20 cellular contexts compared by ENCODE assay signal in genomic region chr1:31654171-31654776, GRCh38. TPM values are rescaled to one million over a fixed set of nuclear protein-coding genes. Genes with fewer than 3 reads are reported as not detected.
DNase-seq lines count a peak whose midpoint lies in the region; ATAC-seq and TF ChIP-seq lines count a peak whose summit lies in the region.
"Had no signal": no experiment of that assay in that cellular context is flagged by ENCODE, and none has a peak within 500 bp of the region (broad histone marks: within the 10 kb centered on the region; RNA-seq: fewer than 3 reads in every experiment).

No MANE protein-coding gene starts in this region.

- DNase-seq in NCI-H2227 (lab: John Stamatoyannopoulos, UW; ENCODE audit: unreplicated experiment), result peak; percentile 79
- no peak for DNase-seq in RWPE1 (ENCODE audit: low spot score)
- DNase-seq in thyroid gland, result peak; percentile 69 to 78
- no peak for DNase-seq in CD14-positive monocyte (ENCODE audit: low spot score)
- DNase-seq in GM13976 (ENCODE audit: low spot score), result no peak
- DNase-seq: BE2C; CD8-positive, alpha-beta T cell; COR-L47; DMS153; DND-41; GDM1; GM23248; H7; IMR-90 had no signal

- in situ Hi-C loops in GM13976 (cut with MboI; ENCODE audit: low sequenced_read_pairs, unreplicated experiment), result loop anchor here (25.0 kb wide), 1 partner anchor 308 kb away; no protein-coding TSS in a partner anchor

- no peak for ATAC-seq in HG02642 (IDR thresholded peaks at IDR 0.05; ENCODE audit: poor library complexity, unreplicated experiment)
- ATAC-seq: A549; CD8-positive, alpha-beta T cell had no signal

- H3K27me3 ChIP-seq in neural cell (ENCODE audit: insufficient read depth, low read depth, low read length) (no peaks in the 10 kb centered on the region), thyroid gland (no peaks in the 10 kb centered on the region)
- H3K27me3 ChIP-seq: BE2C had no signal

- H3K27ac Mint-ChIP-seq in CD14-positive monocyte, result peak overlapping the region in 1 of 7 donors; percentile 14
- H3K27ac Mint-ChIP-seq: CD8-positive, alpha-beta T cell had no signal

- H3K4me1 Mint-ChIP-seq in CD14-positive monocyte, result peaks cover 21% of the 10 kb centered on the region

- no peaks in the 10 kb centered on the region for H3K79me2 ChIP-seq in neural cell (replicated peaks; ENCODE audit: insufficient read depth, low read length)

- H3K27me3 Mint-ChIP-seq in CD14-positive monocyte (ENCODE audit: low read depth in 3 of 3), result peaks cover 1 to 8% (median 5%) of the 10 kb centered on the region in 3 donors

- TF ChIP-seq EP300 in neural cell (conservative IDR thresholded peaks at IDR 0.05; ENCODE audit: poor library complexity, severe bottlenecking), result peak; percentile 83

- H4K20me1 ChIP-seq in neural cell (ENCODE audit: insufficient read depth), result no peaks in the 10 kb centered on the region

- TF ChIP-seq POLR2A in thyroid gland (IDR thresholded peaks at IDR 0.05), result peak in 1 of 2 donors; percentile 49

- peak overlapping the region; percentile 57 for H3K4me3 ChIP-seq in neural cell (ENCODE audit: low read length)
- no peak overlapping the region for H3K4me3 ChIP-seq in thyroid gland (replicated peaks in 1 of 3)
- H3K4me3 ChIP-seq: A549, GM23248 had no signal

- no peak for TF ChIP-seq RAD21 in neural cell (conservative IDR thresholded peaks at IDR 0.05)

- POLR2A ChIA-PET in RWPE1 (lab: Yijun Ruan, JAX; ENCODE audit: low non-redundant PET), result no interaction called here

- H3K9me3 ChIP-seq in neural cell (ENCODE audit: low read length), result no peaks in the 10 kb centered on the region
- no peaks in the 10 kb centered on the region for H3K9me3 ChIP-seq in thyroid gland
- H3K9me3 ChIP-seq: A549, BE2C had no signal

- H3K36me3 Mint-ChIP-seq in CD14-positive monocyte, result no peaks in the 10 kb centered on the region
- H3K36me3 Mint-ChIP-seq: CD8-positive, alpha-beta T cell had no signal

- 59 to 64% methylated on average over 12 of the region's 12 CpGs for WGBS in thyroid gland, 2 donors

- H3K27ac ChIP-seq in RWPE1 (peak overlapping the region; percentile 26; the same call in 1 of the 2 replicates), neural cell (ENCODE audit: low read length) (peak overlapping the region; percentile 94), thyroid gland (peak overlapping the region; percentile 76 to 98 (median 91))
- H3K27ac ChIP-seq: A549, C4-2B, GM23248 had no signal

- peaks cover 3% of the 10 kb centered on the region for H3F3A ChIP-seq in neural cell (ENCODE audit: insufficient read depth, low read length, poor library complexity, severe bottlenecking)

- H3K9ac ChIP-seq in neural cell (ENCODE audit: low read length), result peak overlapping the region; percentile 68
- H3K9ac ChIP-seq: GM23248 had no signal

- H2AFZ ChIP-seq in neural cell (ENCODE audit: low read depth, low read length), result no peak overlapping the region
- H2AFZ ChIP-seq: GM23248 had no signal

- no peaks in the 10 kb centered on the region for H3K9me2 ChIP-seq in neural cell (ENCODE audit: insufficient read depth, low read length)

- intact Hi-C loops in thyroid gland (cut with DNase I) (no loop called here), CD14-positive monocyte (cut with micrococcal nuclease) (no loop called here)

- no peak overlapping the region for H3K4me3 Mint-ChIP-seq in CD14-positive monocyte
- H3K4me3 Mint-ChIP-seq: CD8-positive, alpha-beta T cell had no signal

- H3K36me3 ChIP-seq in neural cell (ENCODE audit: insufficient read depth, low read length) (no peaks in the 10 kb centered on the region), thyroid gland (no peaks in the 10 kb centered on the region)
- H3K36me3 ChIP-seq: BE2C had no signal

- H3K4me2 ChIP-seq in neural cell (ENCODE audit: low read length), result peak overlapping the region; percentile 56
- H3K4me2 ChIP-seq: A549 had no signal

- TF ChIP-seq CTCF in RWPE1 (conservative IDR thresholded peaks at IDR 0.05; ENCODE audit: low read depth) (no peak), neural cell (IDR thresholded peaks at IDR 0.05; ENCODE audit: poor library complexity, severe bottlenecking) (no peak), thyroid gland (IDR thresholded peaks at IDR 0.05) (no peak), CD14-positive monocyte (IDR thresholded peaks at IDR 0.05) (no peak), GM13976 (IDR thresholded peaks at IDR 0.05; ENCODE audit: borderline replicate concordance, control extremely low read depth, extremely low read depth, insufficient read depth, missing control alignments) (no peak)

- CTCF ChIA-PET in RWPE1 (lab: Yijun Ruan, JAX), result no interaction called here

- peaks cover 0 to 3% (median 0%) of the 10 kb centered on the region in 7 donors for H3K9me3 Mint-ChIP-seq in CD14-positive monocyte
- H3K9me3 Mint-ChIP-seq: CD8-positive, alpha-beta T cell had no signal

- H3K4me1 ChIP-seq in thyroid gland, result peaks cover 43 to 64% of the 10 kb centered on the region in 2 donors
- H3K4me1 ChIP-seq: A549, BE2C had no signal

TF ChIP-seq in neural cell, 6 proteins besides CTCF, POLR2A, EP300 and RAD21:
- no peak for TF ChIP-seq TAF1 (IDR thresholded peaks at IDR 0.05; ENCODE audit: low read depth)
- TF ChIP-seq SMC3 (conservative IDR thresholded peaks at IDR 0.05; ENCODE audit: poor library complexity), result peak; percentile 30
- peak; percentile 71 for TF ChIP-seq REST (IDR thresholded peaks at IDR 0.05; ENCODE audit: borderline replicate concordance)
- TF ChIP-seq POLR2AphosphoS5 (IDR thresholded peaks at IDR 0.05), result peak; percentile 47

RNA-seq across cellular contexts. Expression of gene PEF1, which starts 9.6 kb away (rescaled TPM):
- 48.2 and 51.1 TPM in 2 replicates for polyA plus RNA-seq in neural cell
- polyA minus RNA-seq in neural cell, result 36.1 and 41.9 TPM in 2 replicates
- 100 to 1,000 TPM; 180 to 355 (median 312) TPM for total RNA-seq in thyroid gland
- polyA plus RNA-seq in CD14-positive monocyte, result 10 to 100 TPM; 70.7 to 81.7 TPM

RNA-seq across cellular contexts. Expression of gene HCRTR1, which starts 36.8 kb away (rescaled TPM):
- polyA plus RNA-seq in neural cell, result 0.34 and 0.37 TPM in 2 replicates
- 0.35 TPM in 1 of 2 replicates, not detected in the other for polyA minus RNA-seq in neural cell
- 1 to 10 TPM in 2 of 4 donors, under 1 TPM in 2; 0.40 to 5.6 (median 1.3) TPM for total RNA-seq in thyroid gland
- not detected for polyA plus RNA-seq in CD14-positive monocyte
- total RNA-seq: CD8-positive, alpha-beta T cell; GM23248; H7; HT-29; IMR-90 had no signal
- polyA plus RNA-seq: A549, AG04450, GM23248, IMR-90 had no signal

RNA-seq across cellular contexts. Expression of gene COL16A1, which starts 49.5 kb away (rescaled TPM):
- 3.4 and 4.4 TPM in 2 replicates for polyA plus RNA-seq in neural cell
- polyA minus RNA-seq in neural cell, result 1.5 and 2.1 TPM in 2 replicates
- 100 to 1,000 TPM in 2 of 4 donors, 10 to 100 TPM in 2; 61.3 to 121 (median 97.1) TPM for total RNA-seq in thyroid gland
- polyA plus RNA-seq in CD14-positive monocyte, result not detected

Comparison
In these comparisons a context has a peak if more than half of its experiments do, and no peak if none do; other contexts are left out.
1. DNase-seq: peak in NCI-H2227 (single experiment) and thyroid gland (2 of 2); none in RWPE1 (single experiment), CD14-positive monocyte (single experiment) and GM13976 (single experiment).
2. H3K27ac ChIP-seq: peak in every context shown above with its lines; median percentile 94 in neural cell; 91 in thyroid gland; 26 in RWPE1.